Comparison of ENCODE assay signal across 25 cellular contexts in genomic region chr5:127506616-127507015, GRCh38.
"Had no signal": no experiment of that assay in that cellular context is flagged by ENCODE, and none has a peak within 500 bp of the region (broad histone marks: within the 10 kb centered on the region; RNA-seq: fewer than 3 reads in every experiment).

No MANE protein-coding gene starts in this region.

- H3K27ac Mint-ChIP-seq: activated CD8-positive, alpha-beta T cell treated with anti-CD3 and anti-CD28 coated beads, Interleukin-2, amount 10 ng/mL, durations not matched to agents 7 days and 5 days; activated naive CD8-positive, alpha-beta T cell treated with anti-CD3 and anti-CD28 coated beads, Interleukin-2, amount 10 ng/mL, durations not matched to agents 7 days and 5 days had no signal

- DNase-seq: activated CD4-positive, alpha-beta T cell treated with anti-CD3 and anti-CD28 coated beads for 4 hours; activated CD4-positive, alpha-beta T cell treated with anti-CD3 and anti-CD28 coated beads, Interleukin-2, amount 50 U/mL, for 4 hours; activated CD8-positive, alpha-beta memory T cell treated with anti-CD3 and anti-CD28 coated beads, Interleukin-2, amount 50 U/mL, for 48 hours; activated CD8-positive, alpha-beta T cell treated with anti-CD3 and anti-CD28 coated beads, Interleukin-2, amount 10 ng/mL, durations not matched to agents 7 days and 5 days; activated naive CD4-positive, alpha-beta T cell treated with anti-CD3 and anti-CD28 coated beads, Interleukin-2, amount 50 U/mL, for 16 hours; activated naive CD8-positive, alpha-beta T cell treated with anti-CD3 and anti-CD28 coated beads, Interleukin-2, amount 10 ng/mL, durations not matched to agents 7 days and 5 days; activated T-cell treated with anti-CD3 and anti-CD28 coated beads, Interleukin-2, amount 50 U/mL, for 1 hour; adrenal gland; anterior cingulate cortex; central memory CD4-positive, alpha-beta T cell; Karpas-422; NCI-H1105 treated with DMSO at 0.1 percent for 48 hours; NCI-H1436 treated with DMSO at 0.1 percent for 48 hours; NCI-H187; NCI-H2081 treated with DMSO at 0.1 percent for 48 hours; NCI-H2171 treated with DMSO at 0.1 percent for 48 hours; NCI-H226; NCI-H526; NCI-H774; SIG-M5; T-helper 1 cell; WERI-Rb-1 had no signal

- H3K27me3 ChIP-seq: adrenal gland, breast epithelium had no signal

- H3K9me3 ChIP-seq: adrenal gland, breast epithelium had no signal

- H3K27ac ChIP-seq: adrenal gland, breast epithelium, SK-N-MC, WERI-Rb-1 had no signal

- H3K36me3 ChIP-seq: adrenal gland, breast epithelium, WERI-Rb-1 had no signal

- ATAC-seq: activated CD4-positive, CD25-positive, alpha-beta regulatory T cell treated with anti-CD3 and anti-CD28 coated beads, Interleukin-2, amount 50 U/mL, for 24 hours; activated CD8-positive, alpha-beta T cell treated with anti-CD3 and anti-CD28 coated beads, Interleukin-2, amount 10 ng/mL, durations not matched to agents 7 days and 5 days had no signal

- H3K4me3 ChIP-seq: adrenal gland, breast epithelium, SK-N-MC had no signal

- H3K9me3 Mint-ChIP-seq: activated naive CD8-positive, alpha-beta T cell treated with anti-CD3 and anti-CD28 coated beads, Interleukin-2, amount 10 ng/mL, durations not matched to agents 7 days and 5 days had no signal

- H3K4me3 Mint-ChIP-seq: activated CD8-positive, alpha-beta T cell treated with anti-CD3 and anti-CD28 coated beads, Interleukin-2, amount 10 ng/mL, durations not matched to agents 7 days and 5 days; activated naive CD8-positive, alpha-beta T cell treated with anti-CD3 and anti-CD28 coated beads, Interleukin-2, amount 10 ng/mL, durations not matched to agents 7 days and 5 days had no signal

- H3K36me3 Mint-ChIP-seq: activated naive CD8-positive, alpha-beta T cell treated with anti-CD3 and anti-CD28 coated beads, Interleukin-2, amount 10 ng/mL, durations not matched to agents 7 days and 5 days had no signal

- H3K4me1 ChIP-seq: adrenal gland, breast epithelium had no signal
